In genomic region chr2:246489-247145, GRCh38 we compare ENCODE assay signal across 8 cellular contexts. TPM values are rescaled to one million over a fixed set of nuclear protein-coding genes. Genes with fewer than 3 reads are reported as not detected.
DNase-seq lines count a peak whose midpoint lies in the region; ATAC-seq, FAIRE-seq and TF ChIP-seq lines count a peak whose summit lies in the region.

No MANE protein-coding gene starts in this region.

- FAIRE-seq in K562 (lab: Jason Lieb, UNC) (peak; percentile 91), HepG2 (lab: Jason Lieb, UNC) (peak; percentile 44)

- H3K27ac ChIP-seq in K562 (ENCODE audit: extremely low read depth, low read depth, low read length) = no peak overlapping the region
- no peak overlapping the region for H3K27ac ChIP-seq in HepG2 (ENCODE audit: extremely low read length, insufficient read depth, low read length)
- no peak overlapping the region for H3K27ac ChIP-seq in aorta (ENCODE audit: low read depth in 1 of 2, low read length in 2 of 2)

- POLR2A ChIA-PET in K562 (lab: Yijun Ruan, JAX) = interaction anchor here (0.6 kb wide), 1 partner anchor 138 kb away, joined by 3 read pairs; no protein-coding TSS in a partner anchor
- POLR2A ChIA-PET in HepG2 (lab: Yijun Ruan, JAX) = interaction anchor here (1.0 to 1.6 kb wide), 5 partner anchors 14 to 71 kb away, joined by 3 to 15 read pairs (median 3); no protein-coding TSS in a partner anchor

- no peaks in the 10 kb centered on the region for H3K36me3 ChIP-seq in HAP-1 (replicated peaks)
- no peaks in the 10 kb centered on the region for H3K36me3 ChIP-seq in K562 (ENCODE audit: control insufficient read depth, insufficient read depth, low read length)
- H3K36me3 ChIP-seq in HepG2 (replicated peaks in 1 of 2; ENCODE audit: control insufficient read depth in 1 of 2, insufficient read depth in 2 of 2, low read length in 2 of 2) = peaks cover 6 to 15% of the 10 kb centered on the region in 2 experiments; a peak in 4 of 5 replicates
- peaks cover 0 to 12% of the 10 kb centered on the region in 2 donors for H3K36me3 ChIP-seq in aorta (ENCODE audit: control insufficient read depth in 1 of 2, insufficient read depth in 2 of 2, low read length in 1 of 2)

- H3K9me1 ChIP-seq in K562 (ENCODE audit: control insufficient read depth, insufficient read depth, low read length) = no peaks in the 10 kb centered on the region

- H3K4me1 ChIP-seq in HAP-1 (no peaks in the 10 kb centered on the region), K562 (replicated peaks in 1 of 2; ENCODE audit: control insufficient read depth in 2 of 2, insufficient read depth in 2 of 2, low read length in 2 of 2) (no peaks in the 10 kb centered on the region), HepG2 (ENCODE audit: insufficient read depth, low read length) (peaks cover 54% of the 10 kb centered on the region), aorta (ENCODE audit: control insufficient read depth in 1 of 2, insufficient read depth in 2 of 2, low read length in 2 of 2) (no peaks in the 10 kb centered on the region)

- TF ChIP-seq RAD21 in K562 (CRISPR knock-in tag; conservative IDR thresholded peaks at IDR 0.05 in 1 of 2, IDR thresholded peaks at IDR 0.05 in 1 of 2) (peak in 1 of 2 experiments; percentile 44; a peak in 2 of 4 replicates), HepG2 (CRISPR knock-in tag; IDR thresholded peaks at IDR 0.05) (peak; percentile 39; the same call in 1 of the 2 replicates)

- in situ Hi-C loops in HAP-1 (cut with MboI; ENCODE audit: low sequenced_read_pairs) (no loop called here), K562 (cut with MboI) (no loop called here), HepG2 (cut with HindIII; ENCODE audit: extremely low pct_ligation_motif_present, low pct_unique_long_range_greater_than_20kb) (loop anchor here (5.0 kb wide), 1 partner anchor 41 kb away; the partner anchor contains the start of gene ALKAL2)

- no peak for TF ChIP-seq EP300 in K562 (IDR thresholded peaks at IDR 0.05; ENCODE audit: low read length)
- TF ChIP-seq EP300 in HepG2 (IDR thresholded peaks at IDR 0.05; ENCODE audit: low read depth in 2 of 2, low read length in 2 of 2) = no peak
- TF ChIP-seq EP300 in HepG2 (CRISPR knock-in tag; IDR thresholded peaks at IDR 0.05; ENCODE audit: borderline replicate concordance) = no peak

- TF ChIP-seq POLR2A in K562 (conservative IDR thresholded peaks at IDR 0.05) (no peak), HepG2 (IDR thresholded peaks at IDR 0.05; ENCODE audit: insufficient read depth in 1 of 2, low read depth in 2 of 2, low read length in 2 of 2) (no peak)

- H3K4me3 ChIP-seq in HAP-1 = no peak overlapping the region
- H3K4me3 ChIP-seq in K562 = no peak overlapping the region
- H3K4me3 ChIP-seq in HepG2 (replicated peaks in 1 of 3; ENCODE audit: insufficient read depth in 1 of 3, low read depth in 2 of 3, low read length in 3 of 3) = no peak overlapping the region
- no peak overlapping the region for H3K4me3 ChIP-seq in aorta (ENCODE audit: low read length in 2 of 2)

- H2AFZ ChIP-seq in K562 (ENCODE audit: low read depth, low read length) (no peak overlapping the region), HepG2 (ENCODE audit: low read length) (no peak overlapping the region)

- ATAC-seq in K562 = peak; percentile 81
- peak; percentile 57 for ATAC-seq in HepG2
- no peak for ATAC-seq in aorta (ENCODE audit: low FRiP score)

- TF ChIP-seq CTCF in K562 (IDR thresholded peaks at IDR 0.05 in 2 of 3, conservative IDR thresholded peaks at IDR 0.05 in 1 of 3; ENCODE audit: insufficient read depth in 2 of 3, low read depth in 1 of 3, low read length in 3 of 3) = peak; percentile 37 to 59 (median 45); a peak in 4 of 6 replicates
- peak; percentile 70 for TF ChIP-seq CTCF in HepG2 (CRISPR knock-in tag; IDR thresholded peaks at IDR 0.05)

- H3K27me3 ChIP-seq in HAP-1 (ENCODE audit: low read depth) (no peaks in the 10 kb centered on the region), K562 (ENCODE audit: control insufficient read depth in 2 of 2, insufficient read depth in 2 of 2, low read length in 2 of 2) (peaks cover 0 to 4% of the 10 kb centered on the region in 2 experiments; a peak in 1 of 5 replicates), HepG2 (ENCODE audit: control insufficient read depth in 1 of 2, insufficient read depth in 2 of 2, low read length in 2 of 2) (no peaks in the 10 kb centered on the region), aorta (ENCODE audit: control insufficient read depth in 1 of 2, insufficient read depth in 2 of 2, low read length in 1 of 2) (no peaks in the 10 kb centered on the region)

- H3K4me2 ChIP-seq in K562 (ENCODE audit: insufficient read depth, low read length) = no peak overlapping the region
- H3K4me2 ChIP-seq in HepG2 (ENCODE audit: low read depth, low read length) = no peak overlapping the region

- CTCF ChIA-PET in K562 (lab: Yijun Ruan, JAX; ENCODE audit: low intra/inter-chr PET ratio) = interaction anchor here (2.1 kb wide), 1 partner anchor 44 kb away, joined by 13 read pairs; no protein-coding TSS in a partner anchor
- CTCF ChIA-PET in HepG2 (lab: Yijun Ruan, JAX; ENCODE audit: low intra/inter-chr PET ratio, low total read pairs) = interaction anchor here (0.7 to 2.7 kb wide), 9 partner anchors 14 to 74 kb away, joined by 3 to 34 read pairs (median 5); partner anchors contain the start of genes ACP1 and ALKAL2

- H4K20me1 ChIP-seq in K562 (replicated peaks; ENCODE audit: control insufficient read depth, insufficient read depth, low read length) (no peaks in the 10 kb centered on the region), HepG2 (ENCODE audit: insufficient read depth, low read length) (no peaks in the 10 kb centered on the region)

- intact Hi-C loops in K562 (cut with micrococcal nuclease) (loop anchor here (1.0 kb wide), 1 partner anchor 44 kb away; no protein-coding TSS in a partner anchor), HepG2 (cut with micrococcal nuclease; ENCODE audit: unreplicated experiment) (loop anchor here (1.0 kb wide), 4 partner anchors 28 to 74 kb away; no protein-coding TSS in a partner anchor), aorta (cut with DNase I) (loop anchor here (5.0 kb wide), 2 partner anchors 41 to 391 kb away; partner anchors contain the start of gene ALKAL2 (in 2 of the 2))

- no TSS peak for BruUV-seq in K562 (replicated peaks; lab: Mats Ljungman, UMichigan)
- no TSS peak for BruUV-seq in HepG2 (replicated peaks; lab: Mats Ljungman, UMichigan)

- H3K9me3 ChIP-seq in HAP-1 = no peaks in the 10 kb centered on the region
- no peaks in the 10 kb centered on the region for H3K9me3 ChIP-seq in K562 (replicated peaks; ENCODE audit: control insufficient read depth, insufficient read depth, low read depth, low read length)
- no peaks in the 10 kb centered on the region for H3K9me3 ChIP-seq in HepG2 (ENCODE audit: low read length)
- H3K9me3 ChIP-seq in aorta (ENCODE audit: control insufficient read depth, low read length) = no peaks in the 10 kb centered on the region

- no peaks in the 10 kb centered on the region for H3K79me2 ChIP-seq in K562 (ENCODE audit: control insufficient read depth, insufficient read depth, low read length)
- peaks cover 2% of the 10 kb centered on the region for H3K79me2 ChIP-seq in HepG2 (ENCODE audit: insufficient read depth, low read length)

- H3K9ac ChIP-seq in K562 (ENCODE audit: insufficient read depth in 1 of 2, low read depth in 2 of 2, low read length in 2 of 2) (no peak overlapping the region), HepG2 (ENCODE audit: insufficient read depth, low read depth, low read length) (no peak overlapping the region)

- peak; percentile 18 for DNase-seq in activated CD4-positive, alpha-beta T cell treated with anti-CD3 and anti-CD28 coated beads for 48 hours
- no peak for DNase-seq in activated CD4-positive, alpha-beta T cell treated with anti-CD3 and anti-CD28 coated beads for 1 hour
- DNase-seq in HAP-1 (ENCODE audit: low spot score in 2 of 2) (peak; percentile 43 to 59), NCI-H226 (peak; percentile 45), K562 (ENCODE audit: extremely low read depth in 1 of 4, low spot score in 3 of 4) (peak; percentile 20 to 71 (median 28)), HepG2 (ENCODE audit: low spot score) (peak; percentile 81), aorta (no peak), DMS153 treated with DMSO at 0.1 percent for 48 hours (lab: John Stamatoyannopoulos, UW; ENCODE audit: unreplicated experiment) (no peak)

- WGBS in K562 (ENCODE audit: insufficient coverage, low coverage, missing lambda C conversion rate) = 36% methylated on average over 6 of the region's 6 CpGs
- whole genome bisulfite sequencing in HepG2 (ENCODE audit: low lambda C conversion rate) = 54% methylated on average over 6 of the region's 6 CpGs
- WGBS in aorta, 2 donors = 52 to 60% methylated on average over 6 of the region's 6 CpGs

RNA-seq across cellular contexts. Expression of gene SH3YL1, which starts 17.2 kb away (rescaled TPM):
- total RNA-seq in K562 (2011; cell fraction: chromatin; rRNA removed; ENCODE audit: low replicate concordance) = 13.0 and 30.3 TPM in 2 replicates
- 8.9 and 9.3 TPM in 2 replicates for total RNA-seq in K562 (2011; cell fraction: nucleolus; rRNA removed)
- 15.4 and 22.9 TPM in 2 replicates for total RNA-seq in K562 (2011; cell fraction: nucleoplasm; rRNA removed)
- 4.0 and 5.5 TPM in 2 replicates for total RNA-seq in K562 (2014; rRNA removed)
- 5.1 and 5.3 TPM in 2 replicates for total RNA-seq in K562 (2014; rRNA removed; fragmentation: Illumina TruSeq; extraction: Trizol)
- 3.6 and 5.0 TPM in 2 replicates for total RNA-seq in K562 (2015; rRNA removed; fragmentation: Illumina TruSeq; extraction: Trizol)
- 4.0 and 5.5 TPM in 2 replicates for total RNA-seq in K562 (2021)
- polyA plus RNA-seq in K562 (2011; rRNA removed) = 7.8 and 8.6 TPM in 2 replicates
- 2.9 and 4.2 TPM in 2 replicates for polyA plus RNA-seq in K562 (2011; cell fraction: cytosol; rRNA removed)
- 20.2 and 23.5 TPM in 2 replicates for polyA plus RNA-seq in K562 (2011; cell fraction: nucleus; rRNA removed)
- 4.7 and 7.8 TPM in 2 replicates for polyA plus RNA-seq in K562 (2012)
- polyA plus RNA-seq in K562 (2014; fragmentation: Illumina TruSeq; extraction: Trizol) = 4.6 and 4.7 TPM in 2 replicates
- 1 to 10 TPM; 3.9 to 5.0 TPM for polyA plus RNA-seq in K562 (2014; fragmentation: Nextera tagmentation; extraction: Ambion mirVana)
- 7.0 and 7.5 TPM in 2 replicates for polyA plus RNA-seq in K562 (2014; rRNA removed)
- 9.5 and 11.5 TPM in 2 replicates for polyA minus RNA-seq in K562 (2011; rRNA and poly(A)+ RNA removed)
- polyA minus RNA-seq in K562 (2011; cell fraction: cytosol; rRNA and poly(A)+ RNA removed) = 1.6 and 3.5 TPM in 2 replicates
- polyA minus RNA-seq in K562 (2011; cell fraction: nucleus; rRNA and poly(A)+ RNA removed) = 11.7 and 25.8 TPM in 2 replicates
- 8.8 and 13.0 TPM in 2 replicates for total RNA-seq in HepG2 (2016; rRNA removed; fragmentation: Illumina TruSeq; extraction: Trizol)
- total RNA-seq in HepG2 (2016; cell fraction: cytosol; rRNA removed; fragmentation: Illumina TruSeq; extraction: Trizol; ENCODE audit: low read depth) = 4.1 and 4.9 TPM in 2 replicates
- 8.7 and 10.6 TPM in 2 replicates for total RNA-seq in HepG2 (2016; cell fraction: insoluble cytoplasmic fraction; rRNA removed; fragmentation: Illumina TruSeq; extraction: Trizol)
- total RNA-seq in HepG2 (2016; cell fraction: membrane; rRNA removed; fragmentation: Illumina TruSeq; extraction: Trizol) = 6.5 and 8.7 TPM in 2 replicates
- 19.0 and 22.6 TPM in 2 replicates for total RNA-seq in HepG2 (2016; cell fraction: nucleus; rRNA removed; fragmentation: Illumina TruSeq; extraction: Trizol)
- 38.1 and 48.2 TPM in 2 replicates for polyA plus RNA-seq in HepG2 (2011; rRNA removed)
- polyA plus RNA-seq in HepG2 (2011; cell fraction: cytosol; rRNA removed) = 22.1 and 28.8 TPM in 2 replicates
- 105 and 110 TPM in 2 replicates for polyA plus RNA-seq in HepG2 (2011; cell fraction: nucleus; rRNA removed)
- 34.7 and 61.3 TPM in 2 replicates for polyA plus RNA-seq in HepG2 (2012)
- polyA plus RNA-seq in HepG2 (2016; cell fraction: cytosol; fragmentation: Illumina TruSeq; extraction: Trizol; ENCODE audit: low read depth) = 3.9 and 4.4 TPM in 2 replicates
- 12.2 TPM in 2 replicates for polyA plus RNA-seq in HepG2 (2016; cell fraction: insoluble cytoplasmic fraction; fragmentation: Illumina TruSeq; extraction: Trizol; ENCODE audit: low read depth)
- polyA plus RNA-seq in HepG2 (2016; cell fraction: membrane; fragmentation: Illumina TruSeq; extraction: Trizol; ENCODE audit: low read depth) = 6.9 and 8.4 TPM in 2 replicates
- polyA plus RNA-seq in HepG2 (2016; cell fraction: nucleus; fragmentation: Illumina TruSeq; extraction: Trizol; ENCODE audit: insufficient read depth, low read depth) = 34.5 and 42.6 TPM in 2 replicates
- 8.2 and 18.1 TPM in 2 replicates for polyA minus RNA-seq in HepG2 (2011; rRNA and poly(A)+ RNA removed; ENCODE audit: low replicate concordance)
- 10.2 and 13.8 TPM in 2 replicates for polyA minus RNA-seq in HepG2 (2011; cell fraction: cytosol; rRNA and poly(A)+ RNA removed)
- polyA minus RNA-seq in HepG2 (2011; cell fraction: nucleus; rRNA and poly(A)+ RNA removed) = 143 and 147 TPM in 2 replicates
- total RNA-seq in aorta = 10 to 100 TPM; 25.9 to 37.3 TPM
- polyA plus RNA-seq in aorta = 10 to 100 TPM; 27.8 to 33.4 TPM

RNA-seq across cellular contexts. Expression of gene ACP1, which starts 18.1 kb away (rescaled TPM):
- 59.4 and 126 TPM in 2 replicates for total RNA-seq in K562 (2011; cell fraction: chromatin; rRNA removed; ENCODE audit: low replicate concordance)
- 43.5 and 61.5 TPM in 2 replicates for total RNA-seq in K562 (2011; cell fraction: nucleolus; rRNA removed)
- 88.2 and 151 TPM in 2 replicates for total RNA-seq in K562 (2011; cell fraction: nucleoplasm; rRNA removed)
- total RNA-seq in K562 (2014; rRNA removed) (148 and 153 TPM in 2 replicates), K562 (2014; rRNA removed; fragmentation: Illumina TruSeq; extraction: Trizol) (161 and 172 TPM in 2 replicates), K562 (2015; rRNA removed; fragmentation: Illumina TruSeq; extraction: Trizol) (136 and 148 TPM in 2 replicates), K562 (2021) (135 and 139 TPM in 2 replicates), HepG2 (2016; rRNA removed; fragmentation: Illumina TruSeq; extraction: Trizol) (246 and 290 TPM in 2 replicates), aorta (10 to 100 TPM; 49.8 to 56.5 TPM)
- polyA plus RNA-seq in K562 (2011; rRNA removed) (184 and 199 TPM in 2 replicates), K562 (2014; fragmentation: Illumina TruSeq; extraction: Trizol) (187 and 189 TPM in 2 replicates), K562 (2014; fragmentation: Nextera tagmentation; extraction: Ambion mirVana) (100 to 1,000 TPM; 450 to 493 TPM), K562 (2014; rRNA removed) (195 and 220 TPM in 2 replicates), HepG2 (2011; rRNA removed) (280 and 348 TPM in 2 replicates), aorta (100 to 1,000 TPM in 1 of 2 donors, 10 to 100 TPM in 1; 75.6 to 130 TPM)
- polyA plus RNA-seq in K562 (2011; cell fraction: cytosol; rRNA removed) = 68.2 and 129 TPM in 2 replicates
- 136 and 174 TPM in 2 replicates for polyA plus RNA-seq in K562 (2011; cell fraction: nucleus; rRNA removed)
- 140 and 147 TPM in 2 replicates for polyA plus RNA-seq in K562 (2012)
- polyA minus RNA-seq in K562 (2011; rRNA and poly(A)+ RNA removed) = 138 and 151 TPM in 2 replicates
- 77.9 and 112 TPM in 2 replicates for polyA minus RNA-seq in K562 (2011; cell fraction: cytosol; rRNA and poly(A)+ RNA removed)
- polyA minus RNA-seq in K562 (2011; cell fraction: nucleus; rRNA and poly(A)+ RNA removed) = 89.1 and 145 TPM in 2 replicates
- total RNA-seq in HepG2 (2016; cell fraction: cytosol; rRNA removed; fragmentation: Illumina TruSeq; extraction: Trizol; ENCODE audit: low read depth) = 198 and 234 TPM in 2 replicates
- total RNA-seq in HepG2 (2016; cell fraction: insoluble cytoplasmic fraction; rRNA removed; fragmentation: Illumina TruSeq; extraction: Trizol) = 252 and 306 TPM in 2 replicates
- total RNA-seq in HepG2 (2016; cell fraction: membrane; rRNA removed; fragmentation: Illumina TruSeq; extraction: Trizol) = 319 and 324 TPM in 2 replicates
- 159 and 173 TPM in 2 replicates for total RNA-seq in HepG2 (2016; cell fraction: nucleus; rRNA removed; fragmentation: Illumina TruSeq; extraction: Trizol)
- polyA plus RNA-seq in HepG2 (2011; cell fraction: cytosol; rRNA removed) = 192 and 226 TPM in 2 replicates
- polyA plus RNA-seq in HepG2 (2011; cell fraction: nucleus; rRNA removed) = 139 and 154 TPM in 2 replicates
- polyA plus RNA-seq in HepG2 (2012) = 301 and 382 TPM in 2 replicates
- 328 and 393 TPM in 2 replicates for polyA plus RNA-seq in HepG2 (2016; cell fraction: cytosol; fragmentation: Illumina TruSeq; extraction: Trizol; ENCODE audit: low read depth)
- 381 and 406 TPM in 2 replicates for polyA plus RNA-seq in HepG2 (2016; cell fraction: insoluble cytoplasmic fraction; fragmentation: Illumina TruSeq; extraction: Trizol; ENCODE audit: low read depth)
- polyA plus RNA-seq in HepG2 (2016; cell fraction: membrane; fragmentation: Illumina TruSeq; extraction: Trizol; ENCODE audit: low read depth) = 353 and 372 TPM in 2 replicates
- polyA plus RNA-seq in HepG2 (2016; cell fraction: nucleus; fragmentation: Illumina TruSeq; extraction: Trizol; ENCODE audit: insufficient read depth, low read depth) = 287 and 295 TPM in 2 replicates
- 137 and 198 TPM in 2 replicates for polyA minus RNA-seq in HepG2 (2011; rRNA and poly(A)+ RNA removed; ENCODE audit: low replicate concordance)
- polyA minus RNA-seq in HepG2 (2011; cell fraction: cytosol; rRNA and poly(A)+ RNA removed) = 154 and 160 TPM in 2 replicates
- polyA minus RNA-seq in HepG2 (2011; cell fraction: nucleus; rRNA and poly(A)+ RNA removed) = 316 and 328 TPM in 2 replicates

RNA-seq across cellular contexts. Expression of gene ALKAL2, which starts 41.3 kb away (rescaled TPM):
- not detected in 2 replicates for total RNA-seq in K562 (2011; cell fraction: chromatin; rRNA removed; ENCODE audit: low replicate concordance)
- not detected in 2 replicates for total RNA-seq in K562 (2011; cell fraction: nucleolus; rRNA removed)
- total RNA-seq in K562 (2011; cell fraction: nucleoplasm; rRNA removed) = not detected in 2 replicates
- total RNA-seq in K562 (2014; rRNA removed) = not detected in 2 replicates
- not detected in 2 replicates for total RNA-seq in K562 (2014; rRNA removed; fragmentation: Illumina TruSeq; extraction: Trizol)
- total RNA-seq in K562 (2015; rRNA removed; fragmentation: Illumina TruSeq; extraction: Trizol) = not detected in 2 replicates
- not detected in 2 replicates for total RNA-seq in K562 (2021)
- not detected in 2 replicates for polyA plus RNA-seq in K562 (2011; rRNA removed)
- polyA plus RNA-seq in K562 (2011; cell fraction: cytosol; rRNA removed) = not detected in 2 replicates
- polyA plus RNA-seq in K562 (2011; cell fraction: nucleus; rRNA removed) = not detected in 2 replicates
- polyA plus RNA-seq in K562 (2012) = not detected in 2 replicates
- not detected in 2 replicates for polyA plus RNA-seq in K562 (2014; fragmentation: Illumina TruSeq; extraction: Trizol)
- not detected for polyA plus RNA-seq in K562 (2014; fragmentation: Nextera tagmentation; extraction: Ambion mirVana)
- polyA plus RNA-seq in K562 (2014; rRNA removed) = not detected in 2 replicates
- polyA minus RNA-seq in K562 (2011; rRNA and poly(A)+ RNA removed) = not detected in 2 replicates
- not detected in 2 replicates for polyA minus RNA-seq in K562 (2011; cell fraction: cytosol; rRNA and poly(A)+ RNA removed)
- 0.22 TPM in 1 of 2 replicates, not detected in the other for polyA minus RNA-seq in K562 (2011; cell fraction: nucleus; rRNA and poly(A)+ RNA removed)
- total RNA-seq in HepG2 (2016; rRNA removed; fragmentation: Illumina TruSeq; extraction: Trizol) = 0.22 TPM in 1 of 2 replicates, not detected in the other
- total RNA-seq in HepG2 (2016; cell fraction: cytosol; rRNA removed; fragmentation: Illumina TruSeq; extraction: Trizol; ENCODE audit: low read depth) = not detected in 2 replicates
- total RNA-seq in HepG2 (2016; cell fraction: insoluble cytoplasmic fraction; rRNA removed; fragmentation: Illumina TruSeq; extraction: Trizol) = 0.22 TPM in 1 of 2 replicates, not detected in the other
- 0.77 and 0.93 TPM in 2 replicates for total RNA-seq in HepG2 (2016; cell fraction: membrane; rRNA removed; fragmentation: Illumina TruSeq; extraction: Trizol)
- not detected in 2 replicates for total RNA-seq in HepG2 (2016; cell fraction: nucleus; rRNA removed; fragmentation: Illumina TruSeq; extraction: Trizol)
- 1.7 and 2.9 TPM in 2 replicates for polyA plus RNA-seq in HepG2 (2011; rRNA removed)
- polyA plus RNA-seq in HepG2 (2011; cell fraction: cytosol; rRNA removed) = 0.89 and 1.5 TPM in 2 replicates
- polyA plus RNA-seq in HepG2 (2011; cell fraction: nucleus; rRNA removed) = 0.82 and 1.1 TPM in 2 replicates
- 1.5 and 2.3 TPM in 2 replicates for polyA plus RNA-seq in HepG2 (2012)
- polyA plus RNA-seq in HepG2 (2016; cell fraction: cytosol; fragmentation: Illumina TruSeq; extraction: Trizol; ENCODE audit: low read depth) = 0.12 and 0.19 TPM in 2 replicates
- 0.35 TPM in 1 of 2 replicates, not detected in the other for polyA plus RNA-seq in HepG2 (2016; cell fraction: insoluble cytoplasmic fraction; fragmentation: Illumina TruSeq; extraction: Trizol; ENCODE audit: low read depth)
- polyA plus RNA-seq in HepG2 (2016; cell fraction: membrane; fragmentation: Illumina TruSeq; extraction: Trizol; ENCODE audit: low read depth) = 0.22 and 0.45 TPM in 2 replicates
- polyA plus RNA-seq in HepG2 (2016; cell fraction: nucleus; fragmentation: Illumina TruSeq; extraction: Trizol; ENCODE audit: insufficient read depth, low read depth) = 0.72 and 1.0 TPM in 2 replicates
- polyA minus RNA-seq in HepG2 (2011; rRNA and poly(A)+ RNA removed; ENCODE audit: low replicate concordance) = not detected in 2 replicates
- 0.59 TPM in 1 of 2 replicates, not detected in the other for polyA minus RNA-seq in HepG2 (2011; cell fraction: cytosol; rRNA and poly(A)+ RNA removed)
- polyA minus RNA-seq in HepG2 (2011; cell fraction: nucleus; rRNA and poly(A)+ RNA removed) = 1.4 and 1.5 TPM in 2 replicates
- total RNA-seq in aorta = 10 to 100 TPM; 14.3 to 21.2 TPM
- 1 to 10 TPM; 5.1 to 5.6 TPM for polyA plus RNA-seq in aorta

Comparison
In these comparisons a context has a peak if more than half of its experiments do, and no peak if none do; other contexts are left out.
1. DNase-seq: peak in activated CD4-positive, alpha-beta T cell treated with anti-CD3 and anti-CD28 coated beads for 48 hours (single experiment), HAP-1 (2 of 2), NCI-H226 (single experiment), K562 (4 of 4) and HepG2 (single experiment); none in activated CD4-positive, alpha-beta T cell treated with anti-CD3 and anti-CD28 coated beads for 1 hour (single experiment), aorta (0 of 2) and DMS153 treated with DMSO at 0.1 percent for 48 hours (single experiment).
2. RNA of gene ALKAL2, which starts 41.3 kb away (total RNA-seq): 14.3 to 21.2 TPM in aorta; 0.22 to 0.93 TPM in HepG2 and not detected in K562; every median in the first group is over 4 times any median in the second.